In the genomic region with DNA sequence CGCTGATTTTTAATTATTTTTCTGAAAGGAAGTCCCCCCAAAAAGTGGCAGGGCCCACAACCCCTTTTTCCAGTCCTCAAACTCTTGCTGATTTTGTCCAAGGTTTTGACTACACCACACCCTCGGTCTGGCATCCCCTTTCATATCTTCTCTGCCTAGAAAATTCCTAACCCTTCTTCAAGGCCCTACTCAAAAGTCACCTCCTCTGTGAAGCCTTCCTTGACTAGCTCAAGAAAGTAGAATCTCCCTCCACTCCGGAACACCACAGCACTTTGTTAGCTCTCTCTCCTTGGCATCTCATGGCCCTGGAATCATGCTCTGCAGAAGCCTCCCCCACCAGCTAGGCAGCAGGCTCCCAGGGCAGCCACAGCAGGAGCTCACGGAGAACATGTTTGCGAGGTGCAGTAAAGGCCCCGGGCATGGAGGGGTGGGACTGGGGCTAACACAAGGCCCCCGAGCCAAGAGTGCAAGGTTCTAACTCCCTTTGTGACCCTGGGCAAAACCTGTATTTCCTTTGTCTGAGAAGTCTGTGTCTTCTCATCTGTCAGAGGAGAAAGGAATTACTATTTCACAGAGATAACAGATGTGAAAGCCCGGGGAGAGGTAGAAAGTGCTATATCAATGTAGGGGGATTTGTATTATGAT, we compare ENCODE assay signal across 3 cellular contexts.
TF ChIP-seq lines count a peak whose summit lies in the region.

No MANE protein-coding gene starts in this region.

TF ChIP-seq in A549, 52 proteins besides CTCF, POLR2A, EP300 and RAD21:
- TF ChIP-seq ZFP36 (IDR thresholded peaks at IDR 0.05; ENCODE audit: borderline replicate concordance, partially characterized antibody) (peak; percentile 60), BHLHE40 (IDR thresholded peaks at IDR 0.05; ENCODE audit: low read depth, low read length) (no peak)
TF ChIP-seq in A549: peak in this region for 1.

TF ChIP-seq in GM23338, 12 proteins besides CTCF, POLR2A, EP300 and RAD21 (continues in another document):
- TF ChIP-seq EZH2phosphoT487 (IDR thresholded peaks at IDR 0.05; ENCODE audit: unreplicated experiment) (no peak), POLR2AphosphoS5 (IDR thresholded peaks at IDR 0.05; ENCODE audit: low read depth) (no peak), EZH2 (IDR thresholded peaks at IDR 0.05; ENCODE audit: low read depth, unreplicated experiment) (no peak), JUNB (IDR thresholded peaks at IDR 0.05; ENCODE audit: unreplicated experiment) (no peak), STAT1 (IDR thresholded peaks at IDR 0.05; ENCODE audit: unreplicated experiment) (no peak), CREB1 (CRISPR knock-in tag; IDR thresholded peaks at IDR 0.05; ENCODE audit: low read depth) (no peak), ZNF331 (CRISPR knock-in tag; IDR thresholded peaks at IDR 0.05; ENCODE audit: low read depth) (no peak), NANOG (IDR thresholded peaks at IDR 0.05; ENCODE audit: borderline replicate concordance) (no peak)
- TF ChIP-seq, protein P1, sequence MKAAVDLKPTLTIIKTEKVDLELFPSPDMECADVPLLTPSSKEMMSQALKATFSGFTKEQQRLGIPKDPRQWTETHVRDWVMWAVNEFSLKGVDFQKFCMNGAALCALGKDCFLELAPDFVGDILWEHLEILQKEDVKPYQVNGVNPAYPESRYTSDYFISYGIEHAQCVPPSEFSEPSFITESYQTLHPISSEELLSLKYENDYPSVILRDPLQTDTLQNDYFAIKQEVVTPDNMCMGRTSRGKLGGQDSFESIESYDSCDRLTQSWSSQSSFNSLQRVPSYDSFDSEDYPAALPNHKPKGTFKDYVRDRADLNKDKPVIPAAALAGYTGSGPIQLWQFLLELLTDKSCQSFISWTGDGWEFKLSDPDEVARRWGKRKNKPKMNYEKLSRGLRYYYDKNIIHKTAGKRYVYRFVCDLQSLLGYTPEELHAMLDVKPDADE (IDR thresholded peaks at IDR 0.05): no peak
- TF ChIP-seq, protein P2, sequence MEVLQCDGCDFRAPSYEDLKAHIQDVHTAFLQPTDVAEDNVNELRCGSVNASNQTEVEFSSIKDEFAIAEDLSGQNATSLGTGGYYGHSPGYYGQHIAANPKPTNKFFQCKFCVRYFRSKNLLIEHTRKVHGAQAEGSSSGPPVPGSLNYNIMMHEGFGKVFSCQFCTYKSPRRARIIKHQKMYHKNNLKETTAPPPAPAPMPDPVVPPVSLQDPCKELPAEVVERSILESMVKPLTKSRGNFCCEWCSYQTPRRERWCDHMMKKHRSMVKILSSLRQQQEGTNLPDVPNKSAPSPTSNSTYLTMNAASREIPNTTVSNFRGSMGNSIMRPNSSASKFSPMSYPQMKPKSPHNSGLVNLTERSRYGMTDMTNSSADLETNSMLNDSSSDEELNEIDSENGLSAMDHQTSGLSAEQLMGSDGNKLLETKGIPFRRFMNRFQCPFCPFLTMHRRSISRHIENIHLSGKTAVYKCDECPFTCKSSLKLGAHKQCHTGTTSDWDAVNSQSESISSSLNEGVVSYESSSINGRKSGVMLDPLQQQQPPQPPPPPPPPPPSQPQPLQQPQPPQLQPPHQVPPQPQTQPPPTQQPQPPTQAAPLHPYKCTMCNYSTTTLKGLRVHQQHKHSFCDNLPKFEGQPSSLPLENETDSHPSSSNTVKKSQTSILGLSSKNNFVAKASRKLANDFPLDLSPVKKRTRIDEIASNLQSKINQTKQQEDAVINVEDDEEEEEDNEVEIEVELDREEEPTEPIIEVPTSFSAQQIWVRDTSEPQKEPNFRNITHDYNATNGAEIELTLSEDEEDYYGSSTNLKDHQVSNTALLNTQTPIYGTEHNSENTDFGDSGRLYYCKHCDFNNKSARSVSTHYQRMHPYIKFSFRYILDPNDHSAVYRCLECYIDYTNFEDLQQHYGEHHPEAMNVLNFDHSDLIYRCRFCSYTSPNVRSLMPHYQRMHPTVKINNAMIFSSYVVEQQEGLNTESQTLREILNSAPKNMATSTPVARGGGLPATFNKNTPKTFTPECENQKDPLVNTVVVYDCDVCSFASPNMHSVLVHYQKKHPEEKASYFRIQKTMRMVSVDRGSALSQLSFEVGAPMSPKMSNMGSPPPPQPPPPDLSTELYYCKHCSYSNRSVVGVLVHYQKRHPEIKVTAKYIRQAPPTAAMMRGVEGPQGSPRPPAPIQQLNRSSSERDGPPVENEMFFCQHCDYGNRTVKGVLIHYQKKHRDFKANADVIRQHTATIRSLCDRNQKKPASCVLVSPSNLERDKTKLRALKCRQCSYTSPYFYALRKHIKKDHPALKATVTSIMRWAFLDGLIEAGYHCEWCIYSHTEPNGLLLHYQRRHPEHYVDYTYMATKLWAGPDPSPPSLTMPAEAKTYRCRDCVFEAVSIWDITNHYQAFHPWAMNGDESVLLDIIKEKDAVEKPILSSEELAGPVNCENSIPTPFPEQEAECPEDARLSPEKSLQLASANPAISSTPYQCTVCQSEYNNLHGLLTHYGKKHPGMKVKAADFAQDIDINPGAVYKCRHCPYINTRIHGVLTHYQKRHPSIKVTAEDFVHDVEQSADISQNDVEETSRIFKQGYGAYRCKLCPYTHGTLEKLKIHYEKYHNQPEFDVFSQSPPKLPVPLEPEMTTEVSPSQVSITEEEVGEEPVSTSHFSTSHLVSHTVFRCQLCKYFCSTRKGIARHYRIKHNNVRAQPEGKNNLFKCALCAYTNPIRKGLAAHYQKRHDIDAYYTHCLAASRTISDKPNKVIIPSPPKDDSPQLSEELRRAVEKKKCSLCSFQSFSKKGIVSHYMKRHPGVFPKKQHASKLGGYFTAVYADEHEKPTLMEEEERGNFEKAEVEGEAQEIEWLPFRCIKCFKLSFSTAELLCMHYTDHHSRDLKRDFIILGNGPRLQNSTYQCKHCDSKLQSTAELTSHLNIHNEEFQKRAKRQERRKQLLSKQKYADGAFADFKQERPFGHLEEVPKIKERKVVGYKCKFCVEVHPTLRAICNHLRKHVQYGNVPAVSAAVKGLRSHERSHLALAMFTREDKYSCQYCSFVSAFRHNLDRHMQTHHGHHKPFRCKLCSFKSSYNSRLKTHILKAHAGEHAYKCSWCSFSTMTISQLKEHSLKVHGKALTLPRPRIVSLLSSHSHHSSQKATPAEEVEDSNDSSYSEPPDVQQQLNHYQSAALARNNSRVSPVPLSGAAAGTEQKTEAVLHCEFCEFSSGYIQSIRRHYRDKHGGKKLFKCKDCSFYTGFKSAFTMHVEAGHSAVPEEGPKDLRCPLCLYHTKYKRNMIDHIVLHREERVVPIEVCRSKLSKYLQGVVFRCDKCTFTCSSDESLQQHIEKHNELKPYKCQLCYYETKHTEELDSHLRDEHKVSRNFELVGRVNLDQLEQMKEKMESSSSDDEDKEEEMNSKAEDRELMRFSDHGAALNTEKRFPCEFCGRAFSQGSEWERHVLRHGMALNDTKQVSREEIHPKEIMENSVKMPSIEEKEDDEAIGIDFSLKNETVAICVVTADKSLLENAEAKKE (CRISPR knock-in tag; IDR thresholded peaks at IDR 0.05): no peak

TF ChIP-seq in K562, 482 proteins besides CTCF, POLR2A, EP300 and RAD21:
- TF ChIP-seq NCOA1 (IDR thresholded peaks at IDR 0.05; ENCODE audit: low read depth): no peak
- TF ChIP-seq MAFF (IDR thresholded peaks at IDR 0.05; ENCODE audit: low read length): no peak
- no peak for TF ChIP-seq MTF1 (CRISPR knock-in tag; IDR thresholded peaks at IDR 0.05; ENCODE audit: borderline replicate concordance)
- peak; percentile 80 for TF ChIP-seq ZFP36 (IDR thresholded peaks at IDR 0.05; ENCODE audit: low read depth, low read length, partially characterized antibody)
